In genomic region chr5:32174011-32174866, GRCh38 we compare ENCODE assay signal across 1 cellular context.
TF ChIP-seq lines count a peak whose summit lies in the region.

GOLPH3 (minus strand) TSS chr5:32174319; CDS start chr5:32174034, 285 bp downstream.

TF ChIP-seq in HepG2, 621 proteins besides CTCF, POLR2A, EP300 and RAD21 (continued from another document and continues in another):
- TF ChIP-seq, protein P1, sequence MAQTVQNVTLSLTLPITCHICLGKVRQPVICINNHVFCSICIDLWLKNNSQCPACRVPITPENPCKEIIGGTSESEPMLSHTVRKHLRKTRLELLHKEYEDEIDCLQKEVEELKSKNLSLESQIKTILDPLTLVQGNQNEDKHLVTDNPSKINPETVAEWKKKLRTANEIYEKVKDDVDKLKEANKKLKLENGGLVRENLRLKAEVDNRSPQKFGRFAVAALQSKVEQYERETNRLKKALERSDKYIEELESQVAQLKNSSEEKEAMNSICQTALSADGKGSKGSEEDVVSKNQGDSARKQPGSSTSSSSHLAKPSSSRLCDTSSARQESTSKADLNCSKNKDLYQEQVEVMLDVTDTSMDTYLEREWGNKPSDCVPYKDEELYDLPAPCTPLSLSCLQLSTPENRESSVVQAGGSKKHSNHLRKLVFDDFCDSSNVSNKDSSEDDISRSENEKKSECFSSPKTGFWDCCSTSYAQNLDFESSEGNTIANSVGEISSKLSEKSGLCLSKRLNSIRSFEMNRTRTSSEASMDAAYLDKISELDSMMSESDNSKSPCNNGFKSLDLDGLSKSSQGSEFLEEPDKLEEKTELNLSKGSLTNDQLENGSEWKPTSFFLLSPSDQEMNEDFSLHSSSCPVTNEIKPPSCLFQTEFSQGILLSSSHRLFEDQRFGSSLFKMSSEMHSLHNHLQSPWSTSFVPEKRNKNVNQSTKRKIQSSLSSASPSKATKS (CRISPR knock-in tag; IDR thresholded peaks at IDR 0.05) = no peak
- TF ChIP-seq ZNF276 (CRISPR knock-in tag; IDR thresholded peaks at IDR 0.05; ENCODE audit: low read depth) (no peak), FOSL1 (CRISPR knock-in tag; IDR thresholded peaks at IDR 0.05; ENCODE audit: borderline replicate concordance) (no peak), SPEN (CRISPR knock-in tag; IDR thresholded peaks at IDR 0.05; ENCODE audit: low read depth) (peak; percentile 77), HNRNPK (IDR thresholded peaks at IDR 0.05; ENCODE audit: low read depth, low read length, poor library complexity, severe bottlenecking) (peak; percentile 90), ZNF574 (CRISPR knock-in tag; IDR thresholded peaks at IDR 0.05) (peak; percentile 86), ZNF891 (CRISPR knock-in tag; IDR thresholded peaks at IDR 0.05) (no peak; the same call in 1 of the 2 replicates), ZNF75D (CRISPR knock-in tag; IDR thresholded peaks at IDR 0.05; ENCODE audit: borderline replicate concordance) (no peak), HMG20A (CRISPR knock-in tag; IDR thresholded peaks at IDR 0.05; ENCODE audit: borderline replicate concordance) (no peak), TFAP4 (IDR thresholded peaks at IDR 0.05; ENCODE audit: borderline replicate concordance, low read depth) (peak; percentile 34; the same call in 1 of the 2 replicates), ZNF737 (CRISPR knock-in tag; IDR thresholded peaks at IDR 0.05; ENCODE audit: borderline replicate concordance) (no peak; the same call in 1 of the 2 replicates), ZSCAN9 (CRISPR knock-in tag; IDR thresholded peaks at IDR 0.05; ENCODE audit: borderline replicate concordance) (peak; percentile 85), ZNF3 (CRISPR knock-in tag; IDR thresholded peaks at IDR 0.05) (no peak), ELF1 (CRISPR knock-in tag; IDR thresholded peaks at IDR 0.05) (peak; percentile 77), SMARCE1 (IDR thresholded peaks at IDR 0.05; ENCODE audit: borderline replicate concordance) (no peak), NFIB (CRISPR knock-in tag; IDR thresholded peaks at IDR 0.05; ENCODE audit: borderline replicate concordance) (no peak), TEAD2 (CRISPR knock-in tag; IDR thresholded peaks at IDR 0.05) (0 out of 2 replicates have a peak, but pooled peaks have one; percentile 11), PLSCR1 (CRISPR knock-in tag; IDR thresholded peaks at IDR 0.05; ENCODE audit: borderline replicate concordance) (no peak), ZFP36L1 (CRISPR knock-in tag; IDR thresholded peaks at IDR 0.05) (0 out of 2 replicates have a peak, but pooled peaks have one; percentile 28), ZSCAN25 (CRISPR knock-in tag; IDR thresholded peaks at IDR 0.05) (peak; percentile 63; the same call in 1 of the 2 replicates), HES4 (CRISPR knock-in tag; IDR thresholded peaks at IDR 0.05; ENCODE audit: borderline replicate concordance) (peak; percentile 74; the same call in 1 of the 2 replicates), ZNF678 (CRISPR knock-in tag; IDR thresholded peaks at IDR 0.05) (no peak; the same call in 1 of the 2 replicates), UBTF (CRISPR knock-in tag; IDR thresholded peaks at IDR 0.05) (peak; percentile 99), KLF12 (CRISPR knock-in tag; IDR thresholded peaks at IDR 0.05; ENCODE audit: borderline replicate concordance) (peak; percentile 79; the same call in 1 of the 2 replicates), ZNF83 (CRISPR knock-in tag; IDR thresholded peaks at IDR 0.05; ENCODE audit: borderline replicate concordance) (peak; percentile 29; the same call in 1 of the 2 replicates), ZNF543 (CRISPR knock-in tag; IDR thresholded peaks at IDR 0.05) (peak; percentile 42; the same call in 1 of the 2 replicates), ZNF18 (CRISPR knock-in tag; IDR thresholded peaks at IDR 0.05; ENCODE audit: insufficient replicate concordance) (peak; percentile 22), MED1 (CRISPR knock-in tag; IDR thresholded peaks at IDR 0.05) (peak; percentile 62), HNRNPL (IDR thresholded peaks at IDR 0.05; ENCODE audit: low read depth, low read length) (peak; percentile 63; the same call in 1 of the 2 replicates), ZNF674 (CRISPR knock-in tag; IDR thresholded peaks at IDR 0.05; ENCODE audit: low read depth) (no peak), MBD4 (IDR thresholded peaks at IDR 0.05; ENCODE audit: borderline replicate concordance, low read length) (no peak), HDAC1 (CRISPR knock-in tag; IDR thresholded peaks at IDR 0.05) (peak; percentile 81), ISL2 (CRISPR knock-in tag; IDR thresholded peaks at IDR 0.05) (peak; percentile 83)
- TF ChIP-seq, protein P2, sequence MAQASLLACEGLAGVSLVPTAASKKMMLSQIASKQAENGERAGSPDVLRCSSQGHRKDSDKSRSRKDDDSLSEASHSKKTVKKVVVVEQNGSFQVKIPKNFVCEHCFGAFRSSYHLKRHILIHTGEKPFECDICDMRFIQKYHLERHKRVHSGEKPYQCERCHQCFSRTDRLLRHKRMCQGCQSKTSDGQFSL (CRISPR knock-in tag; IDR thresholded peaks at IDR 0.05) = peak; percentile 72
- TF ChIP-seq, protein P3, sequence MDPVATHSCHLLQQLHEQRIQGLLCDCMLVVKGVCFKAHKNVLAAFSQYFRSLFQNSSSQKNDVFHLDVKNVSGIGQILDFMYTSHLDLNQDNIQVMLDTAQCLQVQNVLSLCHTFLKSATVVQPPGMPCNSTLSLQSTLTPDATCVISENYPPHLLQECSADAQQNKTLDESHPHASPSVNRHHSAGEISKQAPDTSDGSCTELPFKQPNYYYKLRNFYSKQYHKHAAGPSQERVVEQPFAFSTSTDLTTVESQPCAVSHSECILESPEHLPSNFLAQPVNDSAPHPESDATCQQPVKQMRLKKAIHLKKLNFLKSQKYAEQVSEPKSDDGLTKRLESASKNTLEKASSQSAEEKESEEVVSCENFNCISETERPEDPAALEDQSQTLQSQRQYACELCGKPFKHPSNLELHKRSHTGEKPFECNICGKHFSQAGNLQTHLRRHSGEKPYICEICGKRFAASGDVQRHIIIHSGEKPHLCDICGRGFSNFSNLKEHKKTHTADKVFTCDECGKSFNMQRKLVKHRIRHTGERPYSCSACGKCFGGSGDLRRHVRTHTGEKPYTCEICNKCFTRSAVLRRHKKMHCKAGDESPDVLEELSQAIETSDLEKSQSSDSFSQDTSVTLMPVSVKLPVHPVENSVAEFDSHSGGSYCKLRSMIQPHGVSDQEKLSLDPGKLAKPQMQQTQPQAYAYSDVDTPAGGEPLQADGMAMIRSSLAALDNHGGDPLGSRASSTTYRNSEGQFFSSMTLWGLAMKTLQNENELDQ (CRISPR knock-in tag; IDR thresholded peaks at IDR 0.05; ENCODE audit: borderline replicate concordance) = no peak
- TF ChIP-seq, protein P4, sequence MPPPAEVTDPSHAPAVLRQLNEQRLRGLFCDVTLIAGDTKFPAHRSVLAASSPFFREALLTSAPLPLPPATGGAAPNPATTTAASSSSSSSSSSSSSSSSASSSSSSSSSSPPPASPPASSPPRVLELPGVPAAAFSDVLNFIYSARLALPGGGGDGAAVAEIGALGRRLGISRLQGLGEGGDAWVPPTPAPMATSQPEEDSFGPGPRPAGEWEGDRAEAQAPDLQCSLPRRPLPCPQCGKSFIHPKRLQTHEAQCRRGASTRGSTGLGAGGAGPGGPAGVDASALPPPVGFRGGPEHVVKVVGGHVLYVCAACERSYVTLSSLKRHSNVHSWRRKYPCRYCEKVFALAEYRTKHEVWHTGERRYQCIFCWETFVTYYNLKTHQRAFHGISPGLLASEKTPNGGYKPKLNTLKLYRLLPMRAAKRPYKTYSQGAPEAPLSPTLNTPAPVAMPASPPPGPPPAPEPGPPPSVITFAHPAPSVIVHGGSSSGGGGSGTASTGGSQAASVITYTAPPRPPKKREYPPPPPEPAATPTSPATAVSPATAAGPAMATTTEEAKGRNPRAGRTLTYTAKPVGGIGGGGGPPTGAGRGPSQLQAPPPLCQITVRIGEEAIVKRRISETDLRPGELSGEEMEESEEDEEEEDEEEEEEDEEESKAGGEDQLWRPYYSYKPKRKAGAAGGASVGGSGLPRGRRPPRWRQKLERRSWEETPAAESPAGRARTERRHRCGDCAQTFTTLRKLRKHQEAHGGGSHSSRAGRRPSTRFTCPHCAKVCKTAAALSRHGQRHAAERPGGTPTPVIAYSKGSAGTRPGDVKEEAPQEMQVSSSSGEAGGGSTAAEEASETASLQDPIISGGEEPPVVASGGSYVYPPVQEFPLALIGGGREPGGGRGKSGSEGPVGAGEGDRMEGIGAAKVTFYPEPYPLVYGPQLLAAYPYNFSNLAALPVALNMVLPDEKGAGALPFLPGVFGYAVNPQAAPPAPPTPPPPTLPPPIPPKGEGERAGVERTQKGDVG (CRISPR knock-in tag; IDR thresholded peaks at IDR 0.05; ENCODE audit: borderline replicate concordance) = peak; percentile 91; the same call in 1 of the 2 replicates
